Comparison of ENCODE assay signal across 8 cellular contexts in genomic region chr16:47779201-47780016, GRCh38.
DNase-seq lines count a peak whose midpoint lies in the region; ATAC-seq and TF ChIP-seq lines count a peak whose summit lies in the region.

No MANE protein-coding gene starts in this region.

- H3K4me3 Mint-ChIP-seq in activated naive CD8-positive, alpha-beta T cell treated with anti-CD3 and anti-CD28 coated beads, Interleukin-2, amount 50 U/mL, for 24 hours = peak overlapping the region; percentile 74

- no peaks in the 10 kb centered on the region for H3K9me2 ChIP-seq in Karpas-422 (replicated peaks; ENCODE audit: insufficient read depth, low read length)

- no peaks in the 10 kb centered on the region for H4K20me1 ChIP-seq in Karpas-422 (ENCODE audit: insufficient read depth, low read depth, low read length)

- H3K9ac ChIP-seq in Karpas-422 (ENCODE audit: low read length) = peak overlapping the region; percentile 53

- peak overlapping the region; percentile 76 for H3K27ac Mint-ChIP-seq in activated naive CD8-positive, alpha-beta T cell treated with anti-CD3 and anti-CD28 coated beads, Interleukin-2, amount 50 U/mL, for 24 hours

- H3K79me2 ChIP-seq in Karpas-422 (ENCODE audit: low read length) = no peaks in the 10 kb centered on the region

- H3K36me3 Mint-ChIP-seq in activated naive CD8-positive, alpha-beta T cell treated with anti-CD3 and anti-CD28 coated beads, Interleukin-2, amount 50 U/mL, for 24 hours (ENCODE audit: low read depth) = no peaks in the 10 kb centered on the region

- peak overlapping the region; percentile 32; the same call in 1 of the 2 replicates for H3K27ac ChIP-seq in Karpas-422 (ENCODE audit: low read length)

- H3K9me3 Mint-ChIP-seq in activated naive CD8-positive, alpha-beta T cell treated with anti-CD3 and anti-CD28 coated beads, Interleukin-2, amount 50 U/mL, for 24 hours = no peaks in the 10 kb centered on the region

- H3K9me3 ChIP-seq in Karpas-422 (ENCODE audit: low read length) (no peaks in the 10 kb centered on the region), mucosa of descending colon (no peaks in the 10 kb centered on the region)

- H3K4me3 ChIP-seq in Karpas-422 (ENCODE audit: low read length) (peak overlapping the region; percentile 61), mucosa of descending colon (no peak overlapping the region)

- peak; percentile 43 for DNase-seq in activated CD4-positive, alpha-beta T cell treated with anti-CD3 and anti-CD28 coated beads for 48 hours
- DNase-seq in activated CD4-positive, alpha-beta T cell treated with anti-CD3 and anti-CD28 coated beads, Interleukin-2, amount 50 U/mL, for 4 hours = no peak
- DNase-seq in Karpas-422 = peak; percentile 76
- DNase-seq in activated naive CD8-positive, alpha-beta T cell treated with anti-CD3 and anti-CD28 coated beads, Interleukin-2, amount 50 U/mL, for 24 hours = peak; percentile 16
- peak in 2 of 3 donors; percentile 2 to 23 for DNase-seq in mucosa of descending colon
- no peak for DNase-seq in NCI-H1694 treated with DMSO at 0.1 percent for 48 hours (lab: John Stamatoyannopoulos, UW)
- DNase-seq in NCI-H1417 (lab: John Stamatoyannopoulos, UW) = no peak

- intact Hi-C loops in mucosa of descending colon (cut with DNase I, micrococcal nuclease) = no loop called here

- H3K27me3 Mint-ChIP-seq in activated naive CD8-positive, alpha-beta T cell treated with anti-CD3 and anti-CD28 coated beads, Interleukin-2, amount 50 U/mL, for 24 hours = peaks cover 5% of the 10 kb centered on the region

- H3K4me1 ChIP-seq in Karpas-422 (ENCODE audit: low read length) (peaks cover 20% of the 10 kb centered on the region), mucosa of descending colon (ENCODE audit: low read depth) (no peaks in the 10 kb centered on the region)

- peak overlapping the region; percentile 94 for H2AFZ ChIP-seq in Karpas-422 (ENCODE audit: low read length)

- H3K36me3 ChIP-seq in Karpas-422 (ENCODE audit: insufficient read depth, low read length) (no peaks in the 10 kb centered on the region), mucosa of descending colon (ENCODE audit: low read depth) (no peaks in the 10 kb centered on the region)

- TF ChIP-seq CTCF in mucosa of descending colon (IDR thresholded peaks at IDR 0.05) = no peak

- ATAC-seq in activated naive CD8-positive, alpha-beta T cell treated with anti-CD3 and anti-CD28 coated beads, Interleukin-2, amount 50 U/mL, for 24 hours = peak; percentile 65
- ATAC-seq in mucosa of descending colon (peak; percentile 43), HG02884 (IDR thresholded peaks at IDR 0.05; ENCODE audit: unreplicated experiment) (no peak)

- peaks cover 14% of the 10 kb centered on the region for H3K4me1 Mint-ChIP-seq in activated naive CD8-positive, alpha-beta T cell treated with anti-CD3 and anti-CD28 coated beads, Interleukin-2, amount 50 U/mL, for 24 hours

- peak overlapping the region; percentile 63 for H3K4me2 ChIP-seq in Karpas-422 (ENCODE audit: low read depth, low read length, poor library complexity, severe bottlenecking)

- no peaks in the 10 kb centered on the region for H3K27me3 ChIP-seq in Karpas-422 (ENCODE audit: low read length)

Comparison
In these comparisons a context has a peak if more than half of its experiments do, and no peak if none do; other contexts are left out.
1. DNase-seq: peak in activated CD4-positive, alpha-beta T cell treated with anti-CD3 and anti-CD28 coated beads for 48 hours (single experiment), Karpas-422 (single experiment), activated naive CD8-positive, alpha-beta T cell treated with anti-CD3 and anti-CD28 coated beads, Interleukin-2, amount 50 U/mL, for 24 hours (single experiment) and mucosa of descending colon (2 of 3); none in activated CD4-positive, alpha-beta T cell treated with anti-CD3 and anti-CD28 coated beads, Interleukin-2, amount 50 U/mL, for 4 hours (0 of 2), NCI-H1694 treated with DMSO at 0.1 percent for 48 hours (single experiment) and NCI-H1417 (0 of 3).